Comparison of ENCODE assay signal across 1 cellular context in the genomic region with DNA sequence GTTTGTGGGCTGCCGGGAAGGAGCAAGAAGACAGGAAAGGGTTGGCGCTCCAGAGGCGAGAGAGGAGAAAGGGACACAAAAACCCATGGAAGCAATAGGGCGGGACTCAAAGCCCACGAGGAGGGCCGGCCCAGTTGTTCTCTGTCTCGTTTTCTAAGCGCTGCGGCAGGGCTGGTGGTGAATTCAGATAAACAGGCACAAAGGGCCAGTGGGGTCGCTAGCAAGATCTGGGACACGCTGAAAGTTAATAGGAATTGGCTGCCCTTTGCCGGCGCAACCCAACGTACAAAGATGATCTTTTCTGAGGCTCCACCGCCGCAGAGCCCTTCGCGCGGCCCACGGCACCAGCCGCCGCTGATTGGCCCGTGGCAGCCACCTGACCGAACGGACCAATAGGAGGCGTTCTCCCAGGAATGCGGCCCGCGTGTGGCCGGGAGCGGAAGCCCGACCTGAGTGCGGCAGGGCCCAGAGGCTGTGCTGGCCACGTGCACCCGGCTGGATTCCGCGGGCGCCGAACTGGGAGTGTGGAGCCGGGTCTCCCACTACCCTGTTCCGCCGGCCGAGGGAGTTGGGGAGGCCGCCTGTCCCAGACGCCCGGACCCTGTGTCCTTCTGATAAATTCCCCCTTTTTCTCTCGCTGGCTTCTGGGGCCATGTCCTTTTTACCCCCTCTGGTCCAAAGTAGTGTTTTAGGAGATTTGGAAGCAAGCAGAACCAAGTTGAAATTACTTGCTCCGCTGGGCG.
TF ChIP-seq lines count a peak whose summit lies in the region.

No MANE protein-coding gene starts in this region.

TF ChIP-seq in K562, 482 proteins besides CTCF, POLR2A, EP300 and RAD21 (continued from another document and continues in another):
- TF ChIP-seq, protein P1, sequence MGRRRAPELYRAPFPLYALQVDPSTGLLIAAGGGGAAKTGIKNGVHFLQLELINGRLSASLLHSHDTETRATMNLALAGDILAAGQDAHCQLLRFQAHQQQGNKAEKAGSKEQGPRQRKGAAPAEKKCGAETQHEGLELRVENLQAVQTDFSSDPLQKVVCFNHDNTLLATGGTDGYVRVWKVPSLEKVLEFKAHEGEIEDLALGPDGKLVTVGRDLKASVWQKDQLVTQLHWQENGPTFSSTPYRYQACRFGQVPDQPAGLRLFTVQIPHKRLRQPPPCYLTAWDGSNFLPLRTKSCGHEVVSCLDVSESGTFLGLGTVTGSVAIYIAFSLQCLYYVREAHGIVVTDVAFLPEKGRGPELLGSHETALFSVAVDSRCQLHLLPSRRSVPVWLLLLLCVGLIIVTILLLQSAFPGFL (CRISPR knock-in tag; IDR thresholded peaks at IDR 0.05): no peak
- no peak for TF ChIP-seq SREBF2 (CRISPR knock-in tag; IDR thresholded peaks at IDR 0.05)
- TF ChIP-seq CTBP1 (IDR thresholded peaks at IDR 0.05; ENCODE audit: borderline replicate concordance): 0 out of 2 replicates have a peak, but pooled peaks have one; percentile 37
- TF ChIP-seq MTF1 (CRISPR knock-in tag; IDR thresholded peaks at IDR 0.05; ENCODE audit: borderline replicate concordance): no peak
- TF ChIP-seq SMARCA5 (IDR thresholded peaks at IDR 0.05): no peak
- peak; percentile 89 for TF ChIP-seq ZNF175 (CRISPR knock-in tag; IDR thresholded peaks at IDR 0.05; ENCODE audit: low read depth)
- peak; percentile 73 for TF ChIP-seq GABPA (tag; conservative IDR thresholded peaks at IDR 0.05; ENCODE audit: low read depth)
- TF ChIP-seq CEBPG (CRISPR knock-in tag; IDR thresholded peaks at IDR 0.05): peak; percentile 66; the same call in 1 of the 2 replicates
- no peak for TF ChIP-seq CEBPG (tag; conservative IDR thresholded peaks at IDR 0.05 in 1 of 2, IDR thresholded peaks at IDR 0.05 in 1 of 2)
- TF ChIP-seq, protein P2, sequence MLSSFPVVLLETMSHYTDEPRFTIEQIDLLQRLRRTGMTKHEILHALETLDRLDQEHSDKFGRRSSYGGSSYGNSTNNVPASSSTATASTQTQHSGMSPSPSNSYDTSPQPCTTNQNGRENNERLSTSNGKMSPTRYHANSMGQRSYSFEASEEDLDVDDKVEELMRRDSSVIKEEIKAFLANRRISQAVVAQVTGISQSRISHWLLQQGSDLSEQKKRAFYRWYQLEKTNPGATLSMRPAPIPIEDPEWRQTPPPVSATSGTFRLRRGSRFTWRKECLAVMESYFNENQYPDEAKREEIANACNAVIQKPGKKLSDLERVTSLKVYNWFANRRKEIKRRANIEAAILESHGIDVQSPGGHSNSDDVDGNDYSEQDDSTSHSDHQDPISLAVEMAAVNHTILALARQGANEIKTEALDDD (IDR thresholded peaks at IDR 0.05): no peak
- TF ChIP-seq FOXA1 (IDR thresholded peaks at IDR 0.05; ENCODE audit: borderline replicate concordance): no peak
- peak; percentile 54 for TF ChIP-seq CCNT2 (IDR thresholded peaks at IDR 0.05; ENCODE audit: borderline replicate concordance, extremely low read depth, insufficient read length, low read depth, low read length)
- no peak for TF ChIP-seq HNRNPH1 (optimal IDR thresholded peaks at IDR 0.05; ENCODE audit: low read depth, low read length)
- TF ChIP-seq, protein P3, sequence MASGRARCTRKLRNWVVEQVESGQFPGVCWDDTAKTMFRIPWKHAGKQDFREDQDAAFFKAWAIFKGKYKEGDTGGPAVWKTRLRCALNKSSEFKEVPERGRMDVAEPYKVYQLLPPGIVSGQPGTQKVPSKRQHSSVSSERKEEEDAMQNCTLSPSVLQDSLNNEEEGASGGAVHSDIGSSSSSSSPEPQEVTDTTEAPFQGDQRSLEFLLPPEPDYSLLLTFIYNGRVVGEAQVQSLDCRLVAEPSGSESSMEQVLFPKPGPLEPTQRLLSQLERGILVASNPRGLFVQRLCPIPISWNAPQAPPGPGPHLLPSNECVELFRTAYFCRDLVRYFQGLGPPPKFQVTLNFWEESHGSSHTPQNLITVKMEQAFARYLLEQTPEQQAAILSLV (tag; IDR thresholded peaks at IDR 0.05): no peak
- no peak for TF ChIP-seq XRCC4 (IDR thresholded peaks at IDR 0.05; ENCODE audit: extremely low read depth, insufficient read depth, insufficient read length)
- TF ChIP-seq KDM2B (CRISPR knock-in tag; IDR thresholded peaks at IDR 0.05): 0 out of 2 replicates have a peak, but pooled peaks have one; percentile 8
- peak; percentile 75 for TF ChIP-seq ETV1 (tag; conservative IDR thresholded peaks at IDR 0.05; ENCODE audit: low read depth)
- TF ChIP-seq, protein P4, sequence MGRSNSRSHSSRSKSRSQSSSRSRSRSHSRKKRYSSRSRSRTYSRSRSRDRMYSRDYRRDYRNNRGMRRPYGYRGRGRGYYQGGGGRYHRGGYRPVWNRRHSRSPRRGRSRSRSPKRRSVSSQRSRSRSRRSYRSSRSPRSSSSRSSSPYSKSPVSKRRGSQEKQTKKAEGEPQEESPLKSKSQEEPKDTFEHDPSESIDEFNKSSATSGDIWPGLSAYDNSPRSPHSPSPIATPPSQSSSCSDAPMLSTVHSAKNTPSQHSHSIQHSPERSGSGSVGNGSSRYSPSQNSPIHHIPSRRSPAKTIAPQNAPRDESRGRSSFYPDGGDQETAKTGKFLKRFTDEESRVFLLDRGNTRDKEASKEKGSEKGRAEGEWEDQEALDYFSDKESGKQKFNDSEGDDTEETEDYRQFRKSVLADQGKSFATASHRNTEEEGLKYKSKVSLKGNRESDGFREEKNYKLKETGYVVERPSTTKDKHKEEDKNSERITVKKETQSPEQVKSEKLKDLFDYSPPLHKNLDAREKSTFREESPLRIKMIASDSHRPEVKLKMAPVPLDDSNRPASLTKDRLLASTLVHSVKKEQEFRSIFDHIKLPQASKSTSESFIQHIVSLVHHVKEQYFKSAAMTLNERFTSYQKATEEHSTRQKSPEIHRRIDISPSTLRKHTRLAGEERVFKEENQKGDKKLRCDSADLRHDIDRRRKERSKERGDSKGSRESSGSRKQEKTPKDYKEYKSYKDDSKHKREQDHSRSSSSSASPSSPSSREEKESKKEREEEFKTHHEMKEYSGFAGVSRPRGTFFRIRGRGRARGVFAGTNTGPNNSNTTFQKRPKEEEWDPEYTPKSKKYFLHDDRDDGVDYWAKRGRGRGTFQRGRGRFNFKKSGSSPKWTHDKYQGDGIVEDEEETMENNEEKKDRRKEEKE (IDR thresholded peaks at IDR 0.05; ENCODE audit: borderline replicate concordance in 1 of 2, control insufficient read depth in 1 of 2, low read depth in 2 of 2, low read length in 1 of 2): no peak
- TF ChIP-seq PCBP2 (IDR thresholded peaks at IDR 0.05; ENCODE audit: low read depth, low read length, poor library complexity, severe bottlenecking): no peak
- no peak for TF ChIP-seq HDAC3 (IDR thresholded peaks at IDR 0.05; ENCODE audit: borderline replicate concordance, partially characterized antibody)
- TF ChIP-seq CREM (IDR thresholded peaks at IDR 0.05; ENCODE audit: low read depth): no peak; the same call in 1 of the 2 replicates
- no peak for TF ChIP-seq ZNF212 (CRISPR knock-in tag; IDR thresholded peaks at IDR 0.05)
- peak; percentile 85 for TF ChIP-seq E2F3 (CRISPR knock-in tag; IDR thresholded peaks at IDR 0.05)
- TF ChIP-seq, protein P5, sequence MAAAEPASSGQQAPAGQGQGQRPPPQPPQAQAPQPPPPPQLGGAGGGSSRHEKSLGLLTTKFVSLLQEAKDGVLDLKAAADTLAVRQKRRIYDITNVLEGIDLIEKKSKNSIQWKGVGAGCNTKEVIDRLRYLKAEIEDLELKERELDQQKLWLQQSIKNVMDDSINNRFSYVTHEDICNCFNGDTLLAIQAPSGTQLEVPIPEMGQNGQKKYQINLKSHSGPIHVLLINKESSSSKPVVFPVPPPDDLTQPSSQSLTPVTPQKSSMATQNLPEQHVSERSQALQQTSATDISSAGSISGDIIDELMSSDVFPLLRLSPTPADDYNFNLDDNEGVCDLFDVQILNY (CRISPR knock-in tag; IDR thresholded peaks at IDR 0.05): peak; percentile 99
- TF ChIP-seq ZNF584 (CRISPR knock-in tag; IDR thresholded peaks at IDR 0.05; ENCODE audit: low read depth): peak; percentile 73; the same call in 1 of the 2 replicates
- TF ChIP-seq ZNF431 (CRISPR knock-in tag; IDR thresholded peaks at IDR 0.05): peak; percentile 98
- no peak for TF ChIP-seq ARID2 (IDR thresholded peaks at IDR 0.05)
- no peak for TF ChIP-seq ZKSCAN3 (CRISPR knock-in tag; IDR thresholded peaks at IDR 0.05)
- TF ChIP-seq, protein P6, sequence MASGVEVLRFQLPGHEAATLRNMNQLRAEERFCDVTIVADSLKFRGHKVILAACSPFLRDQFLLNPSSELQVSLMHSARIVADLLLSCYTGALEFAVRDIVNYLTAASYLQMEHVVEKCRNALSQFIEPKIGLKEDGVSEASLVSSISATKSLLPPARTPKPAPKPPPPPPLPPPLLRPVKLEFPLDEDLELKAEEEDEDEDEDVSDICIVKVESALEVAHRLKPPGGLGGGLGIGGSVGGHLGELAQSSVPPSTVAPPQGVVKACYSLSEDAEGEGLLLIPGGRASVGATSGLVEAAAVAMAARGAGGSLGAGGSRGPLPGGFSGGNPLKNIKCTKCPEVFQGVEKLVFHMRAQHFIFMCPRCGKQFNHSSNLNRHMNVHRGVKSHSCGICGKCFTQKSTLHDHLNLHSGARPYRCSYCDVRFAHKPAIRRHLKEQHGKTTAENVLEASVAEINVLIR (CRISPR knock-in tag; IDR thresholded peaks at IDR 0.05): no peak; the same call in 1 of the 2 replicates
- no peak for TF ChIP-seq GATAD2B (IDR thresholded peaks at IDR 0.05; ENCODE audit: borderline replicate concordance)
- no peak for TF ChIP-seq SNRNP70 (optimal IDR thresholded peaks at IDR 0.05; ENCODE audit: low read depth, low read length)
- peak; percentile 33 for TF ChIP-seq HMGN3 (IDR thresholded peaks at IDR 0.05; ENCODE audit: borderline replicate concordance, extremely low read depth, insufficient read length, low read depth, low read length)
- TF ChIP-seq, protein P7, sequence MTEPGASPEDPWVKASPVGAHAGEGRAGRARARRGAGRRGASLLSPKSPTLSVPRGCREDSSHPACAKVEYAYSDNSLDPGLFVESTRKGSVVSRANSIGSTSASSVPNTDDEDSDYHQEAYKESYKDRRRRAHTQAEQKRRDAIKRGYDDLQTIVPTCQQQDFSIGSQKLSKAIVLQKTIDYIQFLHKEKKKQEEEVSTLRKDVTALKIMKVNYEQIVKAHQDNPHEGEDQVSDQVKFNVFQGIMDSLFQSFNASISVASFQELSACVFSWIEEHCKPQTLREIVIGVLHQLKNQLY (CRISPR knock-in tag; conservative IDR thresholded peaks at IDR 0.05): peak in 1 of 2 experiments; percentile 94; a peak in 2 of 4 replicates
- TF ChIP-seq, protein P8, sequence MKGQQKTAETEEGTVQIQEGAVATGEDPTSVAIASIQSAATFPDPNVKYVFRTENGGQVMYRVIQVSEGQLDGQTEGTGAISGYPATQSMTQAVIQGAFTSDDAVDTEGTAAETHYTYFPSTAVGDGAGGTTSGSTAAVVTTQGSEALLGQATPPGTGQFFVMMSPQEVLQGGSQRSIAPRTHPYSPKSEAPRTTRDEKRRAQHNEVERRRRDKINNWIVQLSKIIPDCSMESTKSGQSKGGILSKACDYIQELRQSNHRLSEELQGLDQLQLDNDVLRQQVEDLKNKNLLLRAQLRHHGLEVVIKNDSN (CRISPR knock-in tag; IDR thresholded peaks at IDR 0.05): peak; percentile 98
- TF ChIP-seq ESRRA (IDR thresholded peaks at IDR 0.05; ENCODE audit: borderline replicate concordance, low read depth): peak; percentile 27; the same call in 1 of the 2 replicates
